ENCODE assay signal across 2 cellular contexts in the genomic region with DNA sequence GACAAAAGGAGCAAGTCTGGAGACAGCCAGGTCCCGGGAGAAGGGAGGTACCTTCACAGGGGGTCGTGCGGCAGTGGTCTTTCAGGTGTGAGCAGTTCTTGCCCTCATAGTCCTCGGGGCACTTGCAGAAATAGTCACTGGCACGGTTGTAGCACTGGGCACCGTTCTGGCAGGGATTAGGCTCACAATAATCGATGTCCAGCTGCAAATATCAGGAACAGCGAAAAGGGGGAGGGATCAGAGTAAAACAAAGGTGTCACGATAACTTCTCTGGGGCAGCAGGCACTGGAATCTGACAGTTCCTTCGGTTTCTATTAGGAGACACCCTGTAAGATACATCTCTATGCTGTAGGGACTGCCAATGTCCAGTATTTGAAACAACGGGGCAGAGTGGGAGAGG.
TF ChIP-seq lines count a peak whose summit lies in the region.

No MANE protein-coding gene starts in this region.

TF ChIP-seq in WTC11, 78 proteins besides CTCF, POLR2A, EP300 and RAD21 (continued from another document):
- TF ChIP-seq, protein P1, sequence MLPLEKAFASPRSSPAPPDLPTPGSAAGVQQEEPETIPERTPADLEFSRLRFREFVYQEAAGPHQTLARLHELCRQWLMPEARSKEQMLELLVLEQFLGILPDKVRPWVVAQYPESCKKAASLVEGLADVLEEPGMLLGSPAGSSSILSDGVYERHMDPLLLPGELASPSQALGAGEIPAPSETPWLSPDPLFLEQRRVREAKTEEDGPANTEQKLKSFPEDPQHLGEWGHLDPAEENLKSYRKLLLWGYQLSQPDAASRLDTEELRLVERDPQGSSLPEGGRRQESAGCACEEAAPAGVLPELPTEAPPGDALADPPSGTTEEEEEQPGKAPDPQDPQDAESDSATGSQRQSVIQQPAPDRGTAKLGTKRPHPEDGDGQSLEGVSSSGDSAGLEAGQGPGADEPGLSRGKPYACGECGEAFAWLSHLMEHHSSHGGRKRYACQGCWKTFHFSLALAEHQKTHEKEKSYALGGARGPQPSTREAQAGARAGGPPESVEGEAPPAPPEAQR (CRISPR knock-in tag; IDR thresholded peaks at IDR 0.05): no peak
- TF ChIP-seq, protein P2, sequence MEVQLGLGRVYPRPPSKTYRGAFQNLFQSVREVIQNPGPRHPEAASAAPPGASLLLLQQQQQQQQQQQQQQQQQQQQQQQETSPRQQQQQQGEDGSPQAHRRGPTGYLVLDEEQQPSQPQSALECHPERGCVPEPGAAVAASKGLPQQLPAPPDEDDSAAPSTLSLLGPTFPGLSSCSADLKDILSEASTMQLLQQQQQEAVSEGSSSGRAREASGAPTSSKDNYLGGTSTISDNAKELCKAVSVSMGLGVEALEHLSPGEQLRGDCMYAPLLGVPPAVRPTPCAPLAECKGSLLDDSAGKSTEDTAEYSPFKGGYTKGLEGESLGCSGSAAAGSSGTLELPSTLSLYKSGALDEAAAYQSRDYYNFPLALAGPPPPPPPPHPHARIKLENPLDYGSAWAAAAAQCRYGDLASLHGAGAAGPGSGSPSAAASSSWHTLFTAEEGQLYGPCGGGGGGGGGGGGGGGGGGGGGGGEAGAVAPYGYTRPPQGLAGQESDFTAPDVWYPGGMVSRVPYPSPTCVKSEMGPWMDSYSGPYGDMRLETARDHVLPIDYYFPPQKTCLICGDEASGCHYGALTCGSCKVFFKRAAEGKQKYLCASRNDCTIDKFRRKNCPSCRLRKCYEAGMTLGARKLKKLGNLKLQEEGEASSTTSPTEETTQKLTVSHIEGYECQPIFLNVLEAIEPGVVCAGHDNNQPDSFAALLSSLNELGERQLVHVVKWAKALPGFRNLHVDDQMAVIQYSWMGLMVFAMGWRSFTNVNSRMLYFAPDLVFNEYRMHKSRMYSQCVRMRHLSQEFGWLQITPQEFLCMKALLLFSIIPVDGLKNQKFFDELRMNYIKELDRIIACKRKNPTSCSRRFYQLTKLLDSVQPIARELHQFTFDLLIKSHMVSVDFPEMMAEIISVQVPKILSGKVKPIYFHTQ (CRISPR knock-in tag; IDR thresholded peaks at IDR 0.05): no peak
- TF ChIP-seq MYBL2 (CRISPR knock-in tag; IDR thresholded peaks at IDR 0.05) (no peak), ZNF671 (CRISPR knock-in tag; IDR thresholded peaks at IDR 0.05) (no peak), FOXK1 (CRISPR knock-in tag; IDR thresholded peaks at IDR 0.05) (no peak), JAZF1 (CRISPR knock-in tag; IDR thresholded peaks at IDR 0.05) (no peak), NFYB (CRISPR knock-in tag; conservative IDR thresholded peaks at IDR 0.05; ENCODE audit: low read depth) (no peak)
- TF ChIP-seq, protein P3, sequence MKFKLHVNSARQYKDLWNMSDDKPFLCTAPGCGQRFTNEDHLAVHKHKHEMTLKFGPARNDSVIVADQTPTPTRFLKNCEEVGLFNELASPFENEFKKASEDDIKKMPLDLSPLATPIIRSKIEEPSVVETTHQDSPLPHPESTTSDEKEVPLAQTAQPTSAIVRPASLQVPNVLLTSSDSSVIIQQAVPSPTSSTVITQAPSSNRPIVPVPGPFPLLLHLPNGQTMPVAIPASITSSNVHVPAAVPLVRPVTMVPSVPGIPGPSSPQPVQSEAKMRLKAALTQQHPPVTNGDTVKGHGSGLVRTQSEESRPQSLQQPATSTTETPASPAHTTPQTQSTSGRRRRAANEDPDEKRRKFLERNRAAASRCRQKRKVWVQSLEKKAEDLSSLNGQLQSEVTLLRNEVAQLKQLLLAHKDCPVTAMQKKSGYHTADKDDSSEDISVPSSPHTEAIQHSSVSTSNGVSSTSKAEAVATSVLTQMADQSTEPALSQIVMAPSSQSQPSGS (CRISPR knock-in tag; IDR thresholded peaks at IDR 0.05; ENCODE audit: borderline replicate concordance, low read depth): no peak
- TF ChIP-seq, protein P4, sequence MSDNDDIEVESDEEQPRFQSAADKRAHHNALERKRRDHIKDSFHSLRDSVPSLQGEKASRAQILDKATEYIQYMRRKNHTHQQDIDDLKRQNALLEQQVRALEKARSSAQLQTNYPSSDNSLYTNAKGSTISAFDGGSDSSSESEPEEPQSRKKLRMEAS (CRISPR knock-in tag; IDR thresholded peaks at IDR 0.05): no peak

TF ChIP-seq in HEK293T, 16 proteins besides CTCF, POLR2A, EP300 and RAD21 (continued from another document):
- TF ChIP-seq, protein P5, sequence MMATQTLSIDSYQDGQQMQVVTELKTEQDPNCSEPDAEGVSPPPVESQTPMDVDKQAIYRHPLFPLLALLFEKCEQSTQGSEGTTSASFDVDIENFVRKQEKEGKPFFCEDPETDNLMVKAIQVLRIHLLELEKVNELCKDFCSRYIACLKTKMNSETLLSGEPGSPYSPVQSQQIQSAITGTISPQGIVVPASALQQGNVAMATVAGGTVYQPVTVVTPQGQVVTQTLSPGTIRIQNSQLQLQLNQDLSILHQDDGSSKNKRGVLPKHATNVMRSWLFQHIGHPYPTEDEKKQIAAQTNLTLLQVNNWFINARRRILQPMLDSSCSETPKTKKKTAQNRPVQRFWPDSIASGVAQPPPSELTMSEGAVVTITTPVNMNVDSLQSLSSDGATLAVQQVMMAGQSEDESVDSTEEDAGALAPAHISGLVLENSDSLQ (IDR thresholded peaks at IDR 0.05): no peak
- no peak for TF ChIP-seq FOXK2 (IDR thresholded peaks at IDR 0.05)
- no peak for TF ChIP-seq BHLHE40 (IDR thresholded peaks at IDR 0.05; ENCODE audit: borderline replicate concordance)
- no peak for TF ChIP-seq FOXM1 (IDR thresholded peaks at IDR 0.05; ENCODE audit: borderline replicate concordance)
- TF ChIP-seq ELF4 (IDR thresholded peaks at IDR 0.05): no peak
- TF ChIP-seq CTBP1 (IDR thresholded peaks at IDR 0.05; ENCODE audit: borderline replicate concordance): no peak
- no peak for TF ChIP-seq L3MBTL2 (conservative IDR thresholded peaks at IDR 0.05)
